Comparison of ENCODE assay signal across 2 cellular contexts in genomic region chr9:27112235-27112634, GRCh38.
TF ChIP-seq lines count a peak whose summit lies in the region.

No MANE protein-coding gene starts in this region.

TF ChIP-seq in endothelial cell of umbilical vein, 7 proteins besides CTCF, POLR2A, EP300 and RAD21 (continued from another document):
- TF ChIP-seq GATA2 (IDR thresholded peaks at IDR 0.05; ENCODE audit: insufficient read depth, insufficient read length, low read depth, low read length) (no peak), EZH2 (IDR thresholded peaks at IDR 0.05; ENCODE audit: borderline replicate concordance, low read depth, low read length, severe bottlenecking) (no peak)
TF ChIP-seq in endothelial cell of umbilical vein: peak in this region for 0.

TF ChIP-seq in HEK293T, 16 proteins besides CTCF, POLR2A, EP300 and RAD21 (continued from another document):
- no peak for TF ChIP-seq PKNOX1 (IDR thresholded peaks at IDR 0.05)
- no peak for TF ChIP-seq FOXM1 (IDR thresholded peaks at IDR 0.05; ENCODE audit: borderline replicate concordance)
